ENCODE assay signal across 9 cellular contexts in genomic region chr6:75526502-75527127, GRCh38. TPM values are rescaled to one million over a fixed set of nuclear protein-coding genes. Genes with fewer than 3 reads are reported as not detected.
DNase-seq lines count a peak whose midpoint lies in the region; ATAC-seq, FAIRE-seq and TF ChIP-seq lines count a peak whose summit lies in the region.
"Had no signal": no experiment of that assay in that cellular context is flagged by ENCODE, and none has a peak within 500 bp of the region (broad histone marks: within the 10 kb centered on the region; RNA-seq: fewer than 3 reads in every experiment).

No MANE protein-coding gene starts in this region.

- intact Hi-C loops in Caco-2 (cut with micrococcal nuclease; ENCODE audit: unreplicated experiment) (loop anchor here (1.0 kb wide), 3 partner anchors 158 to 260 kb away; no protein-coding TSS in a partner anchor), OCI-LY7 (cut with micrococcal nuclease; ENCODE audit: unreplicated experiment) (loop anchor here (2.0 to 5.0 kb wide), 2 partner anchors 229 to 260 kb away; no protein-coding TSS in a partner anchor)

- no peak overlapping the region for H3K4me2 ChIP-seq in OCI-LY7 (ENCODE audit: low read length)

- TF ChIP-seq CTCF in Caco-2 (IDR thresholded peaks at IDR 0.05; ENCODE audit: insufficient read depth in 1 of 2, low read depth in 1 of 2, low read length in 1 of 2, severe bottlenecking in 1 of 2, unreplicated experiment in 1 of 2) (peak; percentile 60 to 73), OCI-LY7 (conservative IDR thresholded peaks at IDR 0.05; ENCODE audit: low read length) (peak; percentile 81), neural crest cell (conservative IDR thresholded peaks at IDR 0.05) (peak; percentile 89), upper lobe of left lung (IDR thresholded peaks at IDR 0.05) (peak; percentile 47 to 86 (median 70))

- H2AFZ ChIP-seq in OCI-LY7 (ENCODE audit: low read length) = no peak overlapping the region

- no peak for TF ChIP-seq POLR2A in upper lobe of left lung (IDR thresholded peaks at IDR 0.05)

- H3K4me1 ChIP-seq in Caco-2 = peaks cover 10% of the 10 kb centered on the region
- no peaks in the 10 kb centered on the region for H3K4me1 ChIP-seq in OCI-LY7 (ENCODE audit: insufficient read depth, low read length, poor library complexity, severe bottlenecking)
- H3K4me1 ChIP-seq in upper lobe of left lung = peaks cover 0 to 21% (median 7%) of the 10 kb centered on the region in 4 donors

- H3K79me2 ChIP-seq in OCI-LY7 (ENCODE audit: insufficient read depth, low read depth, low read length) = no peaks in the 10 kb centered on the region

- H3K9me3 ChIP-seq in Caco-2 (no peaks in the 10 kb centered on the region), OCI-LY7 (ENCODE audit: low read length) (no peaks in the 10 kb centered on the region), upper lobe of left lung (no peaks in the 10 kb centered on the region)

- H3K27me3 ChIP-seq in Caco-2 (replicated peaks; ENCODE audit: control insufficient read depth, insufficient read depth, low read length) = no peaks in the 10 kb centered on the region
- H3K27me3 ChIP-seq in upper lobe of left lung = no peaks in the 10 kb centered on the region

- BruUV-seq in Caco-2 (replicated peaks; lab: Mats Ljungman, UMichigan) (no TSS peak), OCI-LY7 (replicated peaks; lab: Mats Ljungman, UMichigan) (no TSS peak)

- FAIRE-seq in HTR-8/SVneo (lab: Jason Lieb, UNC) = peak; percentile 48

- DNase-seq in Caco-2 (peak; percentile 49 to 69), HTR-8/SVneo (ENCODE audit: insufficient read length, low spot score) (peak; percentile 21), OCI-LY7 (ENCODE audit: low spot score) (peak; percentile 55), fibroblast of gingiva (ENCODE audit: low read depth) (peak; percentile 67), neural crest cell (ENCODE audit: low read depth, low spot score) (peak; percentile 66), upper lobe of left lung (peak in 1 of 2 donors; percentile 46)
- DNase-seq in activated T-cell treated with anti-CD3 and anti-CD28 coated beads, Interleukin-2, amount 50 U/mL, for 1 hour = peak; percentile 21

- CTCF ChIA-PET in Caco-2 (lab: Charles Lee) = no interaction called here
- CTCF ChIA-PET in OCI-LY7 (lab: Charles Lee; ENCODE audit: unreplicated experiment) = no interaction called here

- H3K9me3 Mint-ChIP-seq in Caco-2 (ENCODE audit: unreplicated experiment) (no peaks in the 10 kb centered on the region), neural crest cell (no peaks in the 10 kb centered on the region)

- TF ChIP-seq EP300 in upper lobe of left lung (IDR thresholded peaks at IDR 0.05) = no peak

- H3K27ac Mint-ChIP-seq in Caco-2 (ENCODE audit: unreplicated experiment) = no peak overlapping the region
- H3K27ac Mint-ChIP-seq in neural crest cell (ENCODE audit: unreplicated experiment) = no peak overlapping the region

- H3K4me1 Mint-ChIP-seq in Caco-2 (ENCODE audit: low read depth, unreplicated experiment) (peaks cover 12% of the 10 kb centered on the region), neural crest cell (peaks cover 4% of the 10 kb centered on the region)

- H3K27ac ChIP-seq in OCI-LY7 (ENCODE audit: low read depth, low read length, poor library complexity, severe bottlenecking) = no peak overlapping the region
- H3K27ac ChIP-seq in upper lobe of left lung = no peak overlapping the region

- H3K36me3 Mint-ChIP-seq in Caco-2 (ENCODE audit: insufficient read depth, unreplicated experiment) (no peaks in the 10 kb centered on the region), neural crest cell (ENCODE audit: low read depth) (no peaks in the 10 kb centered on the region)

- H3K36me3 ChIP-seq in Caco-2 (ENCODE audit: control insufficient read depth, insufficient read depth, low read length) (no peaks in the 10 kb centered on the region), OCI-LY7 (ENCODE audit: insufficient read depth, low read length) (no peaks in the 10 kb centered on the region), upper lobe of left lung (no peaks in the 10 kb centered on the region)

- H3K4me3 Mint-ChIP-seq in Caco-2 (ENCODE audit: unreplicated experiment) = no peak overlapping the region
- no peak overlapping the region for H3K4me3 Mint-ChIP-seq in neural crest cell

- POLR2A ChIA-PET in Caco-2 (lab: Charles Lee) (no interaction called here), OCI-LY7 (lab: Charles Lee) (no interaction called here)

- 10 to 15% methylated on average over 4 of the region's 4 CpGs for WGBS in upper lobe of left lung, 2 donors

- H3K9me2 ChIP-seq in OCI-LY7 (ENCODE audit: insufficient read depth, low read length) = no peaks in the 10 kb centered on the region

- ATAC-seq in GM19455 (IDR thresholded peaks at IDR 0.05; ENCODE audit: unreplicated experiment) (peak; percentile 86), upper lobe of left lung (ENCODE audit: low FRiP score in 2 of 2) (peak; percentile 86 to 91)

- H3K27me3 Mint-ChIP-seq in Caco-2 (ENCODE audit: insufficient read depth, unreplicated experiment) (no peaks in the 10 kb centered on the region), neural crest cell (ENCODE audit: low read depth) (no peaks in the 10 kb centered on the region)

- H3K4me3 ChIP-seq in Caco-2 (ENCODE audit: low read depth, low read length) (no peak overlapping the region), OCI-LY7 (ENCODE audit: low read depth, low read length, poor library complexity, severe bottlenecking) (no peak overlapping the region), upper lobe of left lung (no peak overlapping the region)

- no peaks in the 10 kb centered on the region for H4K20me1 ChIP-seq in OCI-LY7 (ENCODE audit: insufficient read depth, low read length)

RNA-seq across cellular contexts. Expression of gene FILIP1, which starts 33.0 kb away (rescaled TPM):
- total RNA-seq in Caco-2 (2022) = 0.07 TPM in 1 of 2 replicates, not detected in the other
- total RNA-seq in OCI-LY7 (2014; rRNA removed; shearing (Covaris generic)) = not detected in 2 replicates
- total RNA-seq in OCI-LY7 (2022) = not detected in 2 replicates
- total RNA-seq in neural crest cell = 0.79 and 0.89 TPM in 2 replicates
- 10 to 100 TPM; 16.7 to 31.7 (median 21.7) TPM for total RNA-seq in upper lobe of left lung
- total RNA-seq: T-helper 2 cell treated with Interferon-gamma antibody and Interleukin-4, amounts not matched to agents 100 ng/mL and 5 ng/mL, for 36 hours had no signal
